In genomic region chr6:24990227-24990843, GRCh38 we compare ENCODE assay signal across 16 cellular contexts. TPM values are rescaled to one million over a fixed set of nuclear protein-coding genes. Genes with fewer than 3 reads are reported as not detected.
A peak's percentile ranks its signal among the peaks of the same experiment; 100 is the strongest.
DNase-seq lines count a peak whose midpoint lies in the region; ATAC-seq, FAIRE-seq and TF ChIP-seq lines count a peak whose summit lies in the region.
"Had no signal": no experiment of that assay in that cellular context is flagged by ENCODE, and none has a peak within 500 bp of the region (broad histone marks: within the 10 kb centered on the region; RNA-seq: fewer than 3 reads in every experiment).

No MANE protein-coding gene starts in this region.

- DNase-seq in activated CD8-positive, alpha-beta T cell treated with anti-CD3 and anti-CD28 coated beads for 36 hours: peak; percentile 38
- no peak for DNase-seq in activated CD8-positive, alpha-beta T cell treated with anti-CD3 and anti-CD28 coated beads, Interleukin-2, amount 10 ng/mL, durations not matched to agents 7 days and 5 days
- DNase-seq in M059J (ENCODE audit: low read depth): peak; percentile 71
- DNase-seq in choroid plexus epithelial cell (ENCODE audit: low read depth): peak; percentile 84
- peak; percentile 58 for DNase-seq in retinal pigment epithelial cell (ENCODE audit: low read depth)
- no peak for DNase-seq in pancreas
- DNase-seq in NCI-H1930 (lab: John Stamatoyannopoulos, UW): no peak
- DNase-seq: activated effector memory CD4-positive, alpha-beta T cell treated with anti-CD3 and anti-CD28 coated beads, Interleukin-2, amount 50 U/mL, for 16 hours; left cardiac atrium; NCI-H69; Right ventricle myocardium superior; upper lobe of right lung had no signal

- peaks cover 18% of the 10 kb centered on the region for H3K36me3 Mint-ChIP-seq in activated CD8-positive, alpha-beta T cell treated with anti-CD3 and anti-CD28 coated beads for 36 hours (ENCODE audit: low read depth)
- peaks cover 61% of the 10 kb centered on the region for H3K36me3 Mint-ChIP-seq in activated CD8-positive, alpha-beta T cell treated with anti-CD3 and anti-CD28 coated beads, Interleukin-2, amount 10 ng/mL, durations not matched to agents 7 days and 5 days (ENCODE audit: low read depth)

- H3K4me3 Mint-ChIP-seq in activated CD8-positive, alpha-beta T cell treated with anti-CD3 and anti-CD28 coated beads for 36 hours: no peak overlapping the region
- H3K4me3 Mint-ChIP-seq in activated CD8-positive, alpha-beta T cell treated with anti-CD3 and anti-CD28 coated beads, Interleukin-2, amount 10 ng/mL, durations not matched to agents 7 days and 5 days: no peak overlapping the region
- H3K4me3 Mint-ChIP-seq: dendritic cell treated with granulocyte-macrophage colony-stimulating factor and Interleukin-4, amounts not matched to agents 40 ng/mL and 50 ng/mL, for 4 days; neural crest cell had no signal

- no peak overlapping the region for H3K4me3 ChIP-seq in choroid plexus epithelial cell (ENCODE audit: low read depth, low read length)
- H3K4me3 ChIP-seq in retinal pigment epithelial cell (ENCODE audit: low read length): no peak overlapping the region
- H3K4me3 ChIP-seq in pancreas: no peak overlapping the region
- H3K4me3 ChIP-seq: upper lobe of right lung had no signal

- peak overlapping the region; percentile 75 for H3K27ac Mint-ChIP-seq in activated CD8-positive, alpha-beta T cell treated with anti-CD3 and anti-CD28 coated beads for 36 hours
- no peak overlapping the region for H3K27ac Mint-ChIP-seq in activated CD8-positive, alpha-beta T cell treated with anti-CD3 and anti-CD28 coated beads, Interleukin-2, amount 10 ng/mL, durations not matched to agents 7 days and 5 days
- H3K27ac Mint-ChIP-seq: dendritic cell treated with granulocyte-macrophage colony-stimulating factor and Interleukin-4, amounts not matched to agents 40 ng/mL and 50 ng/mL, for 4 days had no signal

- no peaks in the 10 kb centered on the region for H3K4me1 ChIP-seq in pancreas
- H3K4me1 ChIP-seq: upper lobe of right lung had no signal

- H3K9me3 ChIP-seq in pancreas: no peaks in the 10 kb centered on the region
- H3K9me3 ChIP-seq: upper lobe of right lung had no signal

- CTCF ChIA-PET in activated CD8-positive, alpha-beta T cell treated with anti-CD3 and anti-CD28 coated beads for 36 hours (lab: Charles Lee): interaction anchor here (1.3 to 7.2 kb wide), 23 partner anchors 9 to 215 kb away, joined by 4 to 186 read pairs (median 19); partner anchors contain the start of genes GMNN and RIPOR2
- CTCF ChIA-PET in activated CD8-positive, alpha-beta T cell treated with anti-CD3 and anti-CD28 coated beads, Interleukin-2, amount 10 ng/mL, durations not matched to agents 7 days and 5 days (lab: Charles Lee): interaction anchor here (0.6 to 11.2 kb wide), 22 partner anchors 10 to 299 kb away, joined by 3 to 433 read pairs (median 29); partner anchors contain the start of gene RIPOR2

- no peaks in the 10 kb centered on the region for H3K27me3 ChIP-seq in pancreas
- H3K27me3 ChIP-seq: upper lobe of right lung had no signal

- FAIRE-seq in pancreas (lab: Jason Lieb, UNC): no peak
- FAIRE-seq: G401.6 had no signal

- peaks cover 52% of the 10 kb centered on the region for H3K4me1 Mint-ChIP-seq in activated CD8-positive, alpha-beta T cell treated with anti-CD3 and anti-CD28 coated beads for 36 hours (ENCODE audit: low read depth)
- peaks cover 46% of the 10 kb centered on the region for H3K4me1 Mint-ChIP-seq in activated CD8-positive, alpha-beta T cell treated with anti-CD3 and anti-CD28 coated beads, Interleukin-2, amount 10 ng/mL, durations not matched to agents 7 days and 5 days (ENCODE audit: low read depth)

- intact Hi-C loops in activated CD8-positive, alpha-beta T cell treated with anti-CD3 and anti-CD28 coated beads for 36 hours (cut with micrococcal nuclease): loop anchor here (2.0 kb wide), 1 partner anchor 62 kb away; no protein-coding TSS in a partner anchor
- intact Hi-C loops in pancreas (cut with DNase I): loop anchor here in 1 of 3 donors (10.0 kb wide), 1 partner anchor 136 kb away; no protein-coding TSS in a partner anchor

- H3K27me3 Mint-ChIP-seq in activated CD8-positive, alpha-beta T cell treated with anti-CD3 and anti-CD28 coated beads for 36 hours: no peaks in the 10 kb centered on the region
- H3K27me3 Mint-ChIP-seq in activated CD8-positive, alpha-beta T cell treated with anti-CD3 and anti-CD28 coated beads, Interleukin-2, amount 10 ng/mL, durations not matched to agents 7 days and 5 days (ENCODE audit: low read depth): no peaks in the 10 kb centered on the region
- H3K27me3 Mint-ChIP-seq: dendritic cell treated with granulocyte-macrophage colony-stimulating factor and Interleukin-4, amounts not matched to agents 40 ng/mL and 50 ng/mL, for 4 days had no signal

- WGBS in pancreas, 2 donors: 85 to 92% methylated on average over 7 of the region's 7 CpGs

- no peaks in the 10 kb centered on the region for H3K36me3 ChIP-seq in pancreas
- H3K36me3 ChIP-seq: upper lobe of right lung had no signal

- TF ChIP-seq CTCF in activated CD8-positive, alpha-beta T cell treated with anti-CD3 and anti-CD28 coated beads for 36 hours (IDR thresholded peaks at IDR 0.05): no peak
- TF ChIP-seq CTCF in choroid plexus epithelial cell (conservative IDR thresholded peaks at IDR 0.05; ENCODE audit: low read depth, low read length) (no peak), retinal pigment epithelial cell (conservative IDR thresholded peaks at IDR 0.05; ENCODE audit: low read depth, low read length) (no peak), pancreas (IDR thresholded peaks at IDR 0.05) (no peak)

- peaks cover 12% of the 10 kb centered on the region for H3K9me3 Mint-ChIP-seq in activated CD8-positive, alpha-beta T cell treated with anti-CD3 and anti-CD28 coated beads for 36 hours
- H3K9me3 Mint-ChIP-seq in activated CD8-positive, alpha-beta T cell treated with anti-CD3 and anti-CD28 coated beads, Interleukin-2, amount 10 ng/mL, durations not matched to agents 7 days and 5 days (ENCODE audit: insufficient read depth): peaks cover 17% of the 10 kb centered on the region
- H3K9me3 Mint-ChIP-seq: dendritic cell treated with granulocyte-macrophage colony-stimulating factor and Interleukin-4, amounts not matched to agents 40 ng/mL and 50 ng/mL, for 4 days had no signal

- ATAC-seq in activated CD8-positive, alpha-beta T cell treated with anti-CD3 and anti-CD28 coated beads for 36 hours: peak; percentile 15
- ATAC-seq in activated CD8-positive, alpha-beta T cell treated with anti-CD3 and anti-CD28 coated beads, Interleukin-2, amount 10 ng/mL, durations not matched to agents 7 days and 5 days: no peak
- ATAC-seq in pancreas (no peak), HG03469 (IDR thresholded peaks at IDR 0.05; ENCODE audit: unreplicated experiment) (no peak)
- ATAC-seq: left cardiac atrium, upper lobe of right lung had no signal

- POLR2A ChIA-PET in activated CD8-positive, alpha-beta T cell treated with anti-CD3 and anti-CD28 coated beads for 36 hours (lab: Charles Lee): interaction anchor here (0.5 to 2.8 kb wide), 13 partner anchors 9 to 130 kb away, joined by 3 to 19 read pairs (median 4); partner anchors contain the start of gene RIPOR2
- POLR2A ChIA-PET in activated CD8-positive, alpha-beta T cell treated with anti-CD3 and anti-CD28 coated beads, Interleukin-2, amount 10 ng/mL, durations not matched to agents 7 days and 5 days (lab: Charles Lee): interaction anchor here (1.5 to 3.4 kb wide), 4 partner anchors 15 to 81 kb away, joined by 6 to 55 read pairs (median 7); partner anchors contain the start of gene RIPOR2

- no peak overlapping the region for H3K27ac ChIP-seq in pancreas
- H3K27ac ChIP-seq: upper lobe of right lung had no signal

RNA-seq across cellular contexts. Expression of gene RIPOR2, which starts 54.6 kb away (rescaled TPM):
- 10 to 100 TPM; 88.3 to 96.3 TPM for total RNA-seq in activated CD8-positive, alpha-beta T cell treated with anti-CD3 and anti-CD28 coated beads for 36 hours
- 100 to 1,000 TPM; 154 to 156 TPM for total RNA-seq in activated CD8-positive, alpha-beta T cell treated with anti-CD3 and anti-CD28 coated beads, Interleukin-2, amount 10 ng/mL, durations not matched to agents 7 days and 5 days
- total RNA-seq in M059J (2014; rRNA removed; shearing (Covaris generic)): 18.6 and 22.9 TPM in 2 replicates
- 1 to 10 TPM in 4 of 6 donors, under 1 TPM in 2; 0.28 to 3.7 (median 1.1) TPM for total RNA-seq in pancreas
- polyA plus RNA-seq in pancreas: under 1 TPM; 0.38 to 0.89 TPM

Comparison
In these comparisons a context has a peak if more than half of its experiments do, and no peak if none do; other contexts are left out.
1. DNase-seq: peak in activated CD8-positive, alpha-beta T cell treated with anti-CD3 and anti-CD28 coated beads for 36 hours (single experiment), M059J (single experiment), choroid plexus epithelial cell (single experiment) and retinal pigment epithelial cell (single experiment); none in activated CD8-positive, alpha-beta T cell treated with anti-CD3 and anti-CD28 coated beads, Interleukin-2, amount 10 ng/mL, durations not matched to agents 7 days and 5 days (single experiment), pancreas (0 of 6) and NCI-H1930 (0 of 2).